25 cellular contexts compared by ENCODE assay signal in the genomic region with DNA sequence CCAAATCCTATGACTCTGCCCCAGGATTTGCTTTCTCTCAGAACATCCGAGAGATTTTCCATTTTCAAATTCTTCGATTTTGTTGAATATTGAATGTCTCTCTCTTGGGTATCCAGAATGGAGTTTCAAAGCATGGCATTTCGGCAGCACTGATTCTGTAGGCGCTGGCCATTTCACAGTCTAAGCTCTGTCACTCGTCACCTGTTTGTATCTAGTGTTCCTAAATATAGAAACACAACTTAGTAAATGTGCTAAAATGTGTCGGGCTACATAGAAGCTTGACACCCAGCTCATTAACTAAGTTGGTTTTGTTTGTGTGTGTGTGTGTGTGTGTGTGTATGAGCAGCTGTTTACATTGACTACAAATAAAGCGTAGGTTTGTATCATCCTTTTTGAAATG.
"Had no signal": no experiment of that assay in that cellular context is flagged by ENCODE, and none has a peak within 500 bp of the region (broad histone marks: within the 10 kb centered on the region; RNA-seq: fewer than 3 reads in every experiment).

No MANE protein-coding gene starts in this region.

- H3K4me3 ChIP-seq: coronary artery, esophagus muscularis mucosa, left lung, lung, pancreas, smooth muscle cell, suprapubic skin, transverse colon, upper lobe of right lung, uterus had no signal

- DNase-seq: dermis blood vessel endothelial cell; effector memory CD4-positive, alpha-beta T cell; foreskin keratinocyte; glutamatergic neuron; kidney; left lung; naive B cell; pancreas; retina; stimulated activated CD4-positive, alpha-beta T cell treated with anti-CD3 and anti-CD28 coated beads, Interleukin-12 subunit alpha, Interleukin-12 subunit beta, amount 100 ng/mL, for 4 hours; stimulated activated CD4-positive, alpha-beta T cell treated with anti-CD3 and anti-CD28 coated beads, Interleukin-1b, Interleukin-23, amount 100 ng/mL, for 48 hours; stimulated activated CD4-positive, alpha-beta T cell treated with anti-CD3 and anti-CD28 coated beads, Interleukin-4, amount 100 ng/mL, for 1 hour; stimulated activated CD8-positive, alpha-beta memory T cell treated with anti-CD3 and anti-CD28 coated beads, Interleukin-4, amount 100 ng/mL, for 48 hours; stimulated activated naive CD4-positive, alpha-beta T cell; stimulated activated naive CD8-positive, alpha-beta T cell treated with anti-CD3 and anti-CD28 coated beads, Interleukin-15, amount 100 ng/mL, for 72 hours; transverse colon; upper lobe of right lung; uterus had no signal

- H3K36me3 ChIP-seq: esophagus muscularis mucosa, left lung, neutrophil, pancreas, suprapubic skin, transverse colon, upper lobe of right lung, uterus had no signal

- H3K27ac ChIP-seq: coronary artery, esophagus muscularis mucosa, foreskin keratinocyte, left lung, neutrophil, pancreas, suprapubic skin, transverse colon, upper lobe of right lung, uterus had no signal

- H3K4me1 ChIP-seq: foreskin keratinocyte, left lung, pancreas, suprapubic skin, transverse colon, upper lobe of right lung, uterus had no signal

- H3K9me3 ChIP-seq: esophagus muscularis mucosa, left lung, neutrophil, pancreas, suprapubic skin, transverse colon, upper lobe of right lung, uterus had no signal

- ATAC-seq: foreskin keratinocyte; left lung; natural killer cell treated with Interleukin-12 subunit alpha and Interleukin-12 subunit beta and Interleukin-15 and Interleukin-18, amount 100 ng/mL, for 72 hours; pancreas; stimulated activated naive CD8-positive, alpha-beta T cell treated with anti-CD3 and anti-CD28 coated beads, Interleukin-15, amount 100 ng/mL, for 72 hours; upper lobe of right lung had no signal

- H3K27me3 ChIP-seq: esophagus muscularis mucosa, foreskin keratinocyte, left lung, neutrophil, pancreas, suprapubic skin, transverse colon, upper lobe of right lung, uterus had no signal
